10 cellular contexts compared by ENCODE assay signal in genomic region chr7:73885975-73886798, GRCh38. TPM values are rescaled to one million over a fixed set of nuclear protein-coding genes. Genes with fewer than 3 reads are reported as not detected.
DNase-seq lines count a peak whose midpoint lies in the region; ATAC-seq and TF ChIP-seq lines count a peak whose summit lies in the region.
"Had no signal": no experiment of that assay in that cellular context is flagged by ENCODE, and none has a peak within 500 bp of the region (broad histone marks: within the 10 kb centered on the region; RNA-seq: fewer than 3 reads in every experiment).

No MANE protein-coding gene starts in this region.

- POLR2A ChIA-PET in GM10248 (lab: Yijun Ruan, JAX), result no interaction called here

- TF ChIP-seq CTCF in astrocyte of the cerebellum (IDR thresholded peaks at IDR 0.05; ENCODE audit: low read depth, low read length, missing control alignments), result no peak
- no peak for TF ChIP-seq CTCF in GM10248 (IDR thresholded peaks at IDR 0.05; ENCODE audit: control extremely low read depth, extremely low read depth, low read depth, missing control alignments)

- ATAC-seq in GM21526 (IDR thresholded peaks at IDR 0.05; ENCODE audit: low FRiP score, unreplicated experiment) (no peak), GM21723 (IDR thresholded peaks at IDR 0.05; ENCODE audit: unreplicated experiment) (no peak)

- DNase-seq in ELF-1 (ENCODE audit: low read depth, low spot score) (peak; percentile 72), astrocyte of the cerebellum (ENCODE audit: low read depth) (peak; percentile 83), iPS-NIHi11 (ENCODE audit: low spot score) (peak; percentile 54), pulmonary artery endothelial cell (ENCODE audit: low read depth, low spot score) (peak; percentile 75), GM10248 (ENCODE audit: extremely low spot score) (no peak), activated gamma-delta T cell (lab: John Stamatoyannopoulos, UW) (no peak)
- DNase-seq: activated CD4-positive, alpha-beta T cell treated with anti-CD3 and anti-CD28 coated beads, Interleukin-2, amount 50 U/mL, for 1 hour; NCI-H526 had no signal

- in situ Hi-C loops in astrocyte of the cerebellum (cut with HindIII; ENCODE audit: low sequenced_read_pairs), result no loop called here

- no peak overlapping the region for H3K4me3 ChIP-seq in astrocyte of the cerebellum (ENCODE audit: low read depth, low read length)

- CTCF ChIA-PET in GM10248 (lab: Yijun Ruan, JAX), result interaction anchor here (0.7 to 1.5 kb wide), 2 partner anchors 11 to 141 kb away, joined by 3 read pairs; no protein-coding TSS in a partner anchor

RNA-seq across cellular contexts. Expression of gene TMEM270, which starts 25.2 kb away (rescaled TPM):
- total RNA-seq in pulmonary artery endothelial cell, result not detected in 2 replicates

RNA-seq across cellular contexts. Expression of gene METTL27, which starts 43.9 kb away (rescaled TPM):
- total RNA-seq in pulmonary artery endothelial cell, result 0.99 and 1.0 TPM in 2 replicates

RNA-seq across cellular contexts. Expression of gene CLDN4, which starts 55.4 kb away (rescaled TPM):
- total RNA-seq in pulmonary artery endothelial cell, result 0.07 TPM in 2 replicates

Comparison
In these comparisons a context has a peak if more than half of its experiments do, and no peak if none do; other contexts are left out.
1. DNase-seq: peak in ELF-1 (single experiment), astrocyte of the cerebellum (single experiment), iPS-NIHi11 (single experiment) and pulmonary artery endothelial cell (single experiment); none in GM10248 (single experiment) and activated gamma-delta T cell (single experiment).